ENCODE assay signal across 22 cellular contexts in genomic region chr7:88226201-88226600, GRCh38.
"Had no signal": no experiment of that assay in that cellular context is flagged by ENCODE, and none has a peak within 500 bp of the region (broad histone marks: within the 10 kb centered on the region; RNA-seq: fewer than 3 reads in every experiment).

No MANE protein-coding gene starts in this region.

- H3K4me3 ChIP-seq: coronary artery, esophagus muscularis mucosa, heart right ventricle, lower lobe of right lung, tibial artery, uterus had no signal

- H3K4me1 ChIP-seq: uterus had no signal

- H3K36me3 ChIP-seq: esophagus muscularis mucosa, heart right ventricle, lower lobe of right lung, tibial artery, uterus had no signal

- H3K27me3 ChIP-seq: esophagus muscularis mucosa, heart right ventricle, tibial artery, uterus had no signal

- ATAC-seq: heart right ventricle had no signal

- H3K9me3 ChIP-seq: lower lobe of right lung, uterus had no signal

- DNase-seq: activated CD4-positive, alpha-beta T cell treated with anti-CD3 and anti-CD28 coated beads, Interleukin-2, amount 50 U/mL, for 1 hour; activated CD4-positive, CD25-positive, alpha-beta regulatory T cell treated with anti-CD3 and anti-CD28 coated beads, Interleukin-2, amount 50 U/mL, for 72 hours; activated CD8-positive, alpha-beta memory T cell treated with anti-CD3 and anti-CD28 coated beads for 24 hours; activated CD8-positive, alpha-beta memory T cell treated with anti-CD3 and anti-CD28 coated beads, Interleukin-2, amount 50 U/mL, for 48 hours; activated effector memory CD4-positive, alpha-beta T cell treated with Interleukin-2 at 50 U/mL for 16 hours; activated naive CD4-positive, alpha-beta T cell treated with anti-CD3 and anti-CD28 coated beads, Interleukin-2, amount 50 U/mL, for 16 hours; activated T-cell treated with anti-CD3 and anti-CD28 coated beads, Interleukin-2, amount 50 U/mL, for 48 hours; aorta; effector CD4-positive, alpha-beta T cell; heart right ventricle; immature natural killer cell; lower lobe of right lung; nephron progenitor cell; nucleus accumbens; stimulated activated CD4-positive, alpha-beta T cell treated with anti-CD3 and anti-CD28 coated beads, Interleukin-12 subunit alpha, Interleukin-12 subunit beta, amount 100 ng/mL, for 4 hours; stimulated activated CD4-positive, alpha-beta T cell treated with anti-CD3 and anti-CD28 coated beads, Interleukin-1b, Interleukin-23, amount 100 ng/mL, for 48 hours; stimulated activated CD8-positive, alpha-beta memory T cell treated with anti-CD3 and anti-CD28 coated beads, Interleukin-4, amount 100 ng/mL, for 48 hours; stimulated activated naive CD4-positive, alpha-beta T cell; tibial artery; uterus had no signal

- H3K27ac ChIP-seq: coronary artery, esophagus muscularis mucosa, heart right ventricle, tibial artery, uterus had no signal
